Comparison of ENCODE assay signal across 29 cellular contexts in the genomic region with DNA sequence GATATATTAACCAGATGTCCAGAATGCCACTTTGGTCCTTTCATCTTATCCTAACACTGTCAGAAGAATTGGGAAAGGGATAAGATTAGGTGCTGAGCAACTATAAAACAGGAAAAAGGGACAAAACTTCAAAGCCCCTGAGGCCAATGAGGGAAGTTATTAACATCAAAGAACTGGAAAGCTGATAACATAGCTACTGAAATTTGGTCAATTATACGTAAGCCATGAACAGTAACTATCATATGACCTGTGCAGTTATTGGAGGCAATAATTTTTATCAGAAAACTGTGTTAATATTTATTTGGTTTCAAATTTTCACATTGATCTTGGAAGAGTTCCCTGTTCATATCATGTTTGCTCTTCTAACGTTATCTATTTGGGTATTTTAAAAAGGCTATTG. TPM values are rescaled to one million over a fixed set of nuclear protein-coding genes. Genes with fewer than 3 reads are reported as not detected.
"Had no signal": no experiment of that assay in that cellular context is flagged by ENCODE, and none has a peak within 500 bp of the region (broad histone marks: within the 10 kb centered on the region; RNA-seq: fewer than 3 reads in every experiment).

No MANE protein-coding gene starts in this region.

- H3K4me1 Mint-ChIP-seq: IgD-negative memory B cell had no signal

- H3K27ac Mint-ChIP-seq: IgD-negative memory B cell had no signal

- H3K27me3 Mint-ChIP-seq: IgD-negative memory B cell had no signal

- DNase-seq: MV-4-11; NCI-H1048; NCI-H1105; NCI-H1417; NCI-H1436 treated with DMSO at 0.1 percent for 48 hours; NCI-H1694; NCI-H187 treated with DMSO at 0.1 percent for 48 hours; NCI-H2029 treated with DMSO at 0.1 percent for 48 hours; NCI-H2171; NCI-H226; NCI-H446; NCI-H510A; NCI-H524 treated with DMSO at 0.1 percent for 48 hours; NCI-H69; NCI-H774; NK-92 treated with Interleukin-12 subunit alpha and Interleukin-12 subunit beta, amount 100 ng/mL, for 24 hours; PC-9; Peyer's patch; SHP77 treated with DMSO at 0.1 percent for 48 hours; SJCRH30 had no signal

- H3K4me2 ChIP-seq: PC-9 had no signal

- H3K4me3 Mint-ChIP-seq: IgD-negative memory B cell had no signal

- H3K9me3 ChIP-seq: Peyer's patch, SJCRH30 had no signal

- H3K27me3 ChIP-seq: Peyer's patch, SJCRH30 had no signal

- H3K27ac ChIP-seq: PC-9, Peyer's patch, SJCRH30 had no signal

- ATAC-seq: K562, Right ventricle myocardium inferior, SK-N-SH treated with all-trans-retinoic acid at 6 μM for 48 hours had no signal

- H3K4me1 ChIP-seq: Peyer's patch, SJCRH30 had no signal

- H3K36me3 ChIP-seq: Peyer's patch, SJCRH30 had no signal

- H2AFZ ChIP-seq: PC-9 had no signal

- H3K4me3 ChIP-seq: K562, PC-9, Peyer's patch, SJCRH30 had no signal

- FAIRE-seq: K562 had no signal

- H3K36me3 Mint-ChIP-seq: IgD-negative memory B cell had no signal

RNA-seq across cellular contexts. Expression of a gene that starts 2.6 kb away (rescaled TPM):
- total RNA-seq: HT1080, K562, LHCN-M2, MCF 10A, OCI-LY7, PC-9, Right ventricle myocardium inferior, RPMI7951, SJCRH30 had no signal
- polyA plus RNA-seq: IgD-negative memory B cell, K562 had no signal

RNA-seq across cellular contexts. Expression of a gene that starts 41.8 kb away (rescaled TPM):
- total RNA-seq: HT1080, LHCN-M2, MCF 10A, OCI-LY7, PC-9, Right ventricle myocardium inferior, RPMI7951, SJCRH30 had no signal
- polyA plus RNA-seq: IgD-negative memory B cell, K562 had no signal
